11 cellular contexts compared by ENCODE assay signal in genomic region chr1:236465231-236465958, GRCh38. TPM values are rescaled to one million over a fixed set of nuclear protein-coding genes. Genes with fewer than 3 reads are reported as not detected.
DNase-seq lines count a peak whose midpoint lies in the region; ATAC-seq, FAIRE-seq and TF ChIP-seq lines count a peak whose summit lies in the region.
"Had no signal": no experiment of that assay in that cellular context is flagged by ENCODE, and none has a peak within 500 bp of the region (broad histone marks: within the 10 kb centered on the region; RNA-seq: fewer than 3 reads in every experiment).

No MANE protein-coding gene starts in this region.

- peaks cover 4 to 25% of the 10 kb centered on the region in 2 donors for H3K27me3 Mint-ChIP-seq in CD8-positive, alpha-beta memory T cell
- H3K27me3 Mint-ChIP-seq in T-helper 17 cell = no peaks in the 10 kb centered on the region

- H3K27ac ChIP-seq in CD8-positive, alpha-beta memory T cell (ENCODE audit: low read depth, low read length) = no peak overlapping the region

- H3K4me1 ChIP-seq in CD8-positive, alpha-beta memory T cell (ENCODE audit: insufficient read depth, low read length) = peaks cover 19% of the 10 kb centered on the region
- H3K4me1 ChIP-seq in BE2C = no peaks in the 10 kb centered on the region

- peak overlapping the region in 5 of 8 donors; percentile 19 to 59 (median 47) for H3K27ac Mint-ChIP-seq in CD8-positive, alpha-beta memory T cell
- peak overlapping the region; percentile 65 for H3K27ac Mint-ChIP-seq in T-helper 17 cell
- H3K27ac Mint-ChIP-seq: activated CD4-positive, alpha-beta T cell treated with anti-CD3 and anti-CD28 coated beads for 36 hours had no signal

- no peak for DNase-seq in CD8-positive, alpha-beta memory T cell
- no peak for DNase-seq in T-helper 17 cell
- DNase-seq in RCC 7860 (ENCODE audit: low spot score) = no peak
- no peak for DNase-seq in BE2C
- no peak for DNase-seq in left cardiac atrium
- no peak for DNase-seq in DMS53 treated with DMSO at 0.1 percent for 48 hours (lab: John Stamatoyannopoulos, UW; ENCODE audit: unreplicated experiment)
- DNase-seq: activated CD4-positive, alpha-beta T cell treated with anti-CD3 and anti-CD28 coated beads for 36 hours; amygdala; NCI-H146 had no signal

- no peaks in the 10 kb centered on the region for H3K36me3 ChIP-seq in CD8-positive, alpha-beta memory T cell (ENCODE audit: insufficient read depth, low read length)
- no peaks in the 10 kb centered on the region for H3K36me3 ChIP-seq in BE2C

- H3K4me1 Mint-ChIP-seq in CD8-positive, alpha-beta memory T cell = peaks cover 22 to 28% (median 25%) of the 10 kb centered on the region in 3 donors
- peaks cover 22% of the 10 kb centered on the region for H3K4me1 Mint-ChIP-seq in T-helper 17 cell

- FAIRE-seq in RCC 7860 (lab: Jason Lieb, UNC) = no peak

- ATAC-seq in GM19452 (IDR thresholded peaks at IDR 0.05; ENCODE audit: unreplicated experiment) = peak; percentile 54
- ATAC-seq in HG03025 (IDR thresholded peaks at IDR 0.05; ENCODE audit: low FRiP score, unreplicated experiment) = peak; percentile 28
- peak; percentile 62 for ATAC-seq in T-helper 17 cell
- ATAC-seq in left cardiac atrium = no peak

- CTCF ChIA-PET in CD8-positive, alpha-beta memory T cell (lab: Charles Lee) = no interaction called here

- peak overlapping the region in 6 of 7 donors; percentile 54 to 79 (median 67) for H3K4me3 Mint-ChIP-seq in CD8-positive, alpha-beta memory T cell
- peak overlapping the region; percentile 81 for H3K4me3 Mint-ChIP-seq in T-helper 17 cell
- H3K4me3 Mint-ChIP-seq: activated CD4-positive, alpha-beta T cell treated with anti-CD3 and anti-CD28 coated beads for 36 hours had no signal

- peaks cover 7 to 14% (median 9%) of the 10 kb centered on the region in 3 donors for H3K36me3 Mint-ChIP-seq in CD8-positive, alpha-beta memory T cell
- H3K36me3 Mint-ChIP-seq in T-helper 17 cell (ENCODE audit: low read depth) = peaks cover 6% of the 10 kb centered on the region

- no peak overlapping the region for H3K4me3 ChIP-seq in CD8-positive, alpha-beta memory T cell (ENCODE audit: low read length)
- no peak overlapping the region for H3K4me3 ChIP-seq in BE2C (ENCODE audit: low read depth, low read length)

- no peaks in the 10 kb centered on the region for H3K9me3 ChIP-seq in CD8-positive, alpha-beta memory T cell (ENCODE audit: low read length)
- H3K9me3 ChIP-seq in T-helper 17 cell (ENCODE audit: control insufficient read depth, low read length, poor library complexity, severe bottlenecking) (no peaks in the 10 kb centered on the region), BE2C (no peaks in the 10 kb centered on the region)

- no peaks in the 10 kb centered on the region for H3K9me3 Mint-ChIP-seq in CD8-positive, alpha-beta memory T cell

- H3K27me3 ChIP-seq in CD8-positive, alpha-beta memory T cell (ENCODE audit: insufficient read depth, low read length, poor library complexity, severe bottlenecking) = no peaks in the 10 kb centered on the region
- H3K27me3 ChIP-seq in BE2C = peaks cover 29% of the 10 kb centered on the region

- no peak for TF ChIP-seq CTCF in BE2C (IDR thresholded peaks at IDR 0.05; ENCODE audit: low read depth, low read length)

- intact Hi-C loops in left cardiac atrium (cut with DNase I) = no loop called here

- POLR2A ChIA-PET in CD8-positive, alpha-beta memory T cell (lab: Charles Lee) = no interaction called here

RNA-seq across cellular contexts. Expression of gene LGALS8, which starts 58.4 kb away (rescaled TPM):
- 10 to 100 TPM; 47.3 to 48.9 TPM for total RNA-seq in CD8-positive, alpha-beta memory T cell
- 54.4 TPM for polyA plus RNA-seq in CD8-positive, alpha-beta memory T cell
- 100 to 1,000 TPM; 161 to 173 TPM for total RNA-seq in T-helper 17 cell
- 19.1 TPM for polyA plus RNA-seq in BE2C (2012; ENCODE audit: insufficient read depth, insufficient read length, low read depth)
- total RNA-seq in left cardiac atrium = 10 to 100 TPM; 57.8 to 74.9 TPM

Comparison
In these comparisons a context has a peak if more than half of its experiments do, and no peak if none do; other contexts are left out.
1. ATAC-seq: peak in GM19452 (single experiment), HG03025 (single experiment) and T-helper 17 cell (single experiment); none in left cardiac atrium (0 of 2).